ENCODE assay signal across 8 cellular contexts in the genomic region with DNA sequence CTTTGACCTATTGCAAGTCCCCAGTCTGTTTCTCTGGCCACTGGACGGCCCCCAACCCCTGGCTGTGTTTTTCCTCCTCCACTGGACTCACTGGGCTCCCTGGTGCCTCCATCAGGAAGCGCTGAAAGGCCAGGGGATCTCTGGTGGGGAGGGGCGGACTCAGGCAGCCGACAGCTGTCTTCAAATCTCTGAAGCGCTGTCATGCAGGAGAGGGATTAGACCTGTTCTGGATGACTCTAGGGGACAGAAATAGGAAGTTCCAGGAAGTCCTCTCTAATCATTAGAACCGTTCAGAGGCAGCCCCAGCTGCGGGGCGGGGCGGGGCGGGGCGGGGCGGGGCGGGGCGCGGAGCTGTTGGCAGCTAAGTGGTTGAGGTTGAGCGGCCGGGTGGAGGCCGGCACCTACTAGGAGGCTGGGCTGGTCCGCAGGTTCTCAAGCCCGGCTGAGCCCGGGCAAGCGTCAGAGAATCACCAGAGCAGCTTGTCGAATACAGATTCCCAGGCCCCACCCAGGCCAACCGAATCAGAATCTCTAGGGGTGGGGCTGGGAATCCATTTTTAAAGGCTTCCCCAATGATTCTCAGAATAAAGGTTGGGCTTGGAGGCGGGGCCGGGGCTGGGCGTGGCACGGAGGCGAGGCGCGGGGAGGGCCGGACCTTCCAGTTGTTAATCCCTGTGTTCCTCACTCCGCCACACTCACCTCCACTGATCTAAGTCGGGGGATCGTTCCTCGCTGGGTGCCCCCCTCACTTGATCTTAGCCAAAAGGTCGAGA. TPM values are rescaled to one million over a fixed set of nuclear protein-coding genes. Genes with fewer than 3 reads are reported as not detected.
DNase-seq lines count a peak whose midpoint lies in the region; ATAC-seq, FAIRE-seq and TF ChIP-seq lines count a peak whose summit lies in the region.

No MANE protein-coding gene starts in this region.

- no peak overlapping the region for H3K23ac ChIP-seq in H1 (ENCODE audit: insufficient read length)

- no peak overlapping the region for H4K5ac ChIP-seq in H1 (ENCODE audit: insufficient read length, low read depth, low read length)

- H2BK20ac ChIP-seq in H1 (ENCODE audit: low read length): no peak overlapping the region

- no peak overlapping the region for H2BK15ac ChIP-seq in H1 (ENCODE audit: low read length)

- peak overlapping the region; percentile 68; the same call in 1 of the 2 replicates for H2AFZ ChIP-seq in H1 (ENCODE audit: low read length)

- H4K8ac ChIP-seq in H1 (ENCODE audit: extremely low read depth, insufficient read depth, low read length): no peak overlapping the region; the same call in 1 of the 2 replicates

- H3K4ac ChIP-seq in H1 (replicated peaks; ENCODE audit: insufficient read length, low read depth, low read length): no peak overlapping the region

- H3K9me3 ChIP-seq in H1 (ENCODE audit: insufficient read depth in 2 of 2, low read depth in 1 of 2, low read length in 1 of 2): no peaks in the 10 kb centered on the region
- no peaks in the 10 kb centered on the region for H3K9me3 ChIP-seq in mesodermal cell (ENCODE audit: control insufficient read depth, low read length)

- H2BK12ac ChIP-seq in H1 (ENCODE audit: low read depth, low read length): no peak overlapping the region; the same call in 1 of the 2 replicates

- no peak overlapping the region for H3K14ac ChIP-seq in H1 (ENCODE audit: insufficient read length)

- H4K91ac ChIP-seq in H1 (replicated peaks; ENCODE audit: insufficient read length, low read length): no peak overlapping the region

- H3K27me3 ChIP-seq in H1 (replicated peaks in 1 of 4; ENCODE audit: control insufficient read depth in 3 of 4, extremely low read depth in 1 of 4, insufficient read depth in 3 of 4, low read length in 3 of 4): peaks cover 0 to 12% (median 7%) of the 10 kb centered on the region in 4 experiments; a peak in 6 of 7 replicates

- no peak overlapping the region for H3K9ac ChIP-seq in H1 (replicated peaks in 1 of 4; ENCODE audit: extremely low read depth in 1 of 4, low read depth in 3 of 4, low read length in 3 of 4)

- DNase-seq in A172 (ENCODE audit: low spot score) (peak; percentile 76), NCI-H345 (lab: John Stamatoyannopoulos, UW) (peak; percentile 93), H1 (ENCODE audit: low read depth in 1 of 2, low spot score in 2 of 2) (peak in 1 of 2 experiments; percentile 91)
- peak; percentile 76 for DNase-seq in activated CD4-positive, alpha-beta T cell treated with anti-CD3 and anti-CD28 coated beads, Interleukin-2, amount 10 ng/mL, durations not matched to agents 7 days and 5 days
- peak; percentile 15 for DNase-seq in stimulated activated CD8-positive, alpha-beta memory T cell treated with anti-CD3 and anti-CD28 coated beads, Interleukin-7, amount 100 ng/mL, for 4 hours (ENCODE audit: low read depth in 2 of 2)

- no peak for TF ChIP-seq POLR2A in H1 (IDR thresholded peaks at IDR 0.05; ENCODE audit: control extremely low read depth in 1 of 2, low read depth in 2 of 2, low read length in 2 of 2)

- H3K56ac ChIP-seq in H1 (replicated peaks; ENCODE audit: insufficient read length, low read depth, low read length): peak overlapping the region; percentile 22

- H3K36me3 ChIP-seq in H1 (ENCODE audit: control insufficient read depth in 2 of 4, insufficient read depth in 4 of 4, low read length in 3 of 4) (no peaks in the 10 kb centered on the region), mesodermal cell (ENCODE audit: control insufficient read depth, insufficient read depth, low read length) (peaks cover 3% of the 10 kb centered on the region)

- no peaks in the 10 kb centered on the region for H3K79me2 ChIP-seq in H1 (ENCODE audit: control insufficient read depth in 1 of 2, insufficient read depth in 2 of 2, low read length in 2 of 2)

- H3K18ac ChIP-seq in H1 (ENCODE audit: extremely low read depth, low read length): peak overlapping the region; percentile 42; the same call in 1 of the 2 replicates

- H3K4me1 ChIP-seq in H1 (replicated peaks in 1 of 4; ENCODE audit: control insufficient read depth in 3 of 4, insufficient read depth in 4 of 4, low read length in 3 of 4) (peaks cover 0 to 5% (median 2%) of the 10 kb centered on the region in 4 experiments; a peak in 4 of 7 replicates), mesodermal cell (ENCODE audit: control insufficient read depth, insufficient read depth, low read length, poor library complexity, severe bottlenecking) (peaks cover 11% of the 10 kb centered on the region)

- H3K79me1 ChIP-seq in H1 (ENCODE audit: low read depth, low read length): no peaks in the 10 kb centered on the region

- POLR2A ChIA-PET in activated CD4-positive, alpha-beta T cell treated with anti-CD3 and anti-CD28 coated beads, Interleukin-2, amount 10 ng/mL, durations not matched to agents 7 days and 5 days (lab: Charles Lee): no interaction called here
- POLR2A ChIA-PET in H1 (lab: Charles Lee; ENCODE audit: partially characterized antibody): interaction anchor here (0.9 to 5.4 kb wide), 11 partner anchors 9 to 93 kb away, joined by 3 to 30 read pairs (median 8); a partner anchor contains a TSS

- H2BK120ac ChIP-seq in H1 (replicated peaks; ENCODE audit: low read depth, low read length): no peak overlapping the region

- peak overlapping the region; percentile 77 for H3K27ac Mint-ChIP-seq in activated CD4-positive, alpha-beta T cell treated with anti-CD3 and anti-CD28 coated beads, Interleukin-2, amount 10 ng/mL, durations not matched to agents 7 days and 5 days

- no peaks in the 10 kb centered on the region for H3K9me3 Mint-ChIP-seq in activated CD4-positive, alpha-beta T cell treated with anti-CD3 and anti-CD28 coated beads, Interleukin-2, amount 10 ng/mL, durations not matched to agents 7 days and 5 days

- peaks cover 10% of the 10 kb centered on the region for H3K36me3 Mint-ChIP-seq in activated CD4-positive, alpha-beta T cell treated with anti-CD3 and anti-CD28 coated beads, Interleukin-2, amount 10 ng/mL, durations not matched to agents 7 days and 5 days (ENCODE audit: low read depth)

- H3K4me1 Mint-ChIP-seq in activated CD4-positive, alpha-beta T cell treated with anti-CD3 and anti-CD28 coated beads, Interleukin-2, amount 10 ng/mL, durations not matched to agents 7 days and 5 days: peaks cover 34% of the 10 kb centered on the region

- no peak for FAIRE-seq in H1 (lab: Jason Lieb, UNC)

- ATAC-seq in GM18858 (IDR thresholded peaks at IDR 0.05; ENCODE audit: unreplicated experiment) (peak; percentile 33), HG03095 (IDR thresholded peaks at IDR 0.05; ENCODE audit: unreplicated experiment) (peak; percentile 47)

- no peaks in the 10 kb centered on the region for H4K20me1 ChIP-seq in H1 (replicated peaks in 1 of 2; ENCODE audit: control insufficient read depth in 1 of 2, insufficient read depth in 2 of 2, low read length in 2 of 2)

- no peak overlapping the region for H2BK5ac ChIP-seq in H1 (ENCODE audit: low read depth, low read length)

- no peak for TF ChIP-seq EP300 in H1 (IDR thresholded peaks at IDR 0.05; ENCODE audit: borderline replicate concordance in 1 of 2, low read depth in 2 of 2, low read length in 2 of 2)

- 6% methylated on average over 22 of the region's 37 CpGs; no CpG with 5 or more reads in 1 of the 2 experiments for WGBS in H1 (ENCODE audit: extremely low coverage in 1 of 2, insufficient coverage in 1 of 2, insufficient read length in 1 of 2, insufficient replicate concordance in 2 of 2, low coverage in 1 of 2, low lambda C conversion rate in 2 of 2, missing lambda C conversion rate in 1 of 2), 2 experiments
- WGBS in mesodermal cell (ENCODE audit: insufficient coverage in 2 of 2), 2 experiments: 3% methylated on average over 18 to 20 of the region's 37 CpGs

- H3K27ac ChIP-seq in H1 (ENCODE audit: low read depth, low read length) (no peak overlapping the region), mesodermal cell (ENCODE audit: low read depth, low read length, severe bottlenecking) (no peak overlapping the region)

- peak overlapping the region; percentile 72 for H3K4me3 Mint-ChIP-seq in activated CD4-positive, alpha-beta T cell treated with anti-CD3 and anti-CD28 coated beads, Interleukin-2, amount 10 ng/mL, durations not matched to agents 7 days and 5 days

- TF ChIP-seq RAD21 in H1 (IDR thresholded peaks at IDR 0.05 in 1 of 2, conservative IDR thresholded peaks at IDR 0.05 in 1 of 2; ENCODE audit: low read depth in 2 of 2, low read length in 2 of 2): 0 out of 4 replicates have a peak, but pooled peaks of 1 of the 2 experiments have one; percentile 4

- no peak overlapping the region for H2AK5ac ChIP-seq in H1 (ENCODE audit: low read depth, low read length)

- peak overlapping the region; percentile 61 to 91 for H3K4me2 ChIP-seq in H1 (ENCODE audit: insufficient read depth in 1 of 2, low read depth in 2 of 2, low read length in 2 of 2)

- H3K23me2 ChIP-seq in H1 (ENCODE audit: low read depth, low read length): peaks cover 9% of the 10 kb centered on the region; the same call in 1 of the 2 replicates

- H3K4me3 ChIP-seq in H1 (ENCODE audit: extremely low read depth in 1 of 4, insufficient read depth in 2 of 4, low read depth in 3 of 4, low read length in 4 of 4) (peak overlapping the region; percentile 31 to 65 (median 42); a peak in 7 of 8 replicates), mesodermal cell (ENCODE audit: extremely low read depth, insufficient read depth, low read length, poor library complexity, severe bottlenecking) (peak overlapping the region; percentile 16)

- peaks cover 28% of the 10 kb centered on the region for H3K27me3 Mint-ChIP-seq in activated CD4-positive, alpha-beta T cell treated with anti-CD3 and anti-CD28 coated beads, Interleukin-2, amount 10 ng/mL, durations not matched to agents 7 days and 5 days

- TF ChIP-seq CTCF in H1 (IDR thresholded peaks at IDR 0.05; ENCODE audit: control extremely low read depth in 1 of 3, insufficient read depth in 1 of 3, low read depth in 1 of 3, low read length in 3 of 3): peak in 1 of 3 experiments; percentile 5; a peak in 1 of 4 replicates

- CTCF ChIA-PET in activated CD4-positive, alpha-beta T cell treated with anti-CD3 and anti-CD28 coated beads, Interleukin-2, amount 10 ng/mL, durations not matched to agents 7 days and 5 days (lab: Charles Lee): interaction anchor here (1.2 to 9.8 kb wide), 10 partner anchors 11 to 79 kb away, joined by 3 to 156 read pairs (median 22); a partner anchor contains a TSS
- CTCF ChIA-PET in H1 (lab: Charles Lee; ENCODE audit: partially characterized antibody): interaction anchor here (0.7 to 16.7 kb wide), 36 partner anchors 8 to 413 kb away, joined by 3 to 445 read pairs (median 6); a partner anchor contains a TSS

RNA-seq across cellular contexts. Expression of a gene that starts 11.4 kb away (rescaled TPM):
- 96.2 and 133 TPM in 2 replicates for total RNA-seq in A172 (2014; rRNA removed; shearing (Covaris generic))
- total RNA-seq in activated CD4-positive, alpha-beta T cell treated with anti-CD3 and anti-CD28 coated beads, Interleukin-2, amount 10 ng/mL, durations not matched to agents 7 days and 5 days: 10 to 100 TPM; 12.1 to 18.8 TPM
- total RNA-seq in H1 (2021; fragmentation: NEBNext Ultra II Directional; extraction: Animal tissue kit (Norgen Biotek cat#: 25700)): 27.5 and 27.7 TPM in 2 replicates
- polyA plus RNA-seq in H1 (2011; rRNA removed): 25.5 and 42.8 TPM in 2 replicates
- polyA plus RNA-seq in H1 (2011; cell fraction: cytosol; rRNA removed): 54.2 TPM
- 49.9 TPM for polyA plus RNA-seq in H1 (2011; cell fraction: nucleus; rRNA removed)
- polyA plus RNA-seq in H1 (2012, experiment 1 of 2): 20.2 to 38.8 TPM (median 34.1 TPM) in 4 replicates
- polyA plus RNA-seq in H1 (2012, experiment 2 of 2): 27.9 TPM
- 10.0 TPM for polyA plus RNA-seq in H1 (2013, experiment 1 of 2)
- 11.0 TPM for polyA plus RNA-seq in H1 (2013, experiment 2 of 2)
- polyA minus RNA-seq in H1 (2011; rRNA and poly(A)+ RNA removed): 10.2 and 11.8 TPM in 2 replicates
- 26.1 TPM for polyA minus RNA-seq in H1 (2011; cell fraction: cytosol; rRNA and poly(A)+ RNA removed)
- 40.8 TPM for polyA minus RNA-seq in H1 (2011; cell fraction: nucleus; rRNA and poly(A)+ RNA removed)
- 71.4 TPM for polyA plus RNA-seq in mesodermal cell (2013, experiment 1 of 2)
- 50.9 TPM for polyA plus RNA-seq in mesodermal cell (2013, experiment 2 of 2)

RNA-seq across cellular contexts. Expression of a gene that starts 26.5 kb away (rescaled TPM):
- 573 and 611 TPM in 2 replicates for total RNA-seq in A172 (2014; rRNA removed; shearing (Covaris generic))
- total RNA-seq in activated CD4-positive, alpha-beta T cell treated with anti-CD3 and anti-CD28 coated beads, Interleukin-2, amount 10 ng/mL, durations not matched to agents 7 days and 5 days: 10 to 100 TPM; 82.4 to 83.4 TPM
- total RNA-seq in H1 (2021; fragmentation: NEBNext Ultra II Directional; extraction: Animal tissue kit (Norgen Biotek cat#: 25700)): 22.3 and 24.1 TPM in 2 replicates
- 13.2 and 14.2 TPM in 2 replicates for polyA plus RNA-seq in H1 (2011; rRNA removed)
- 13.4 TPM for polyA plus RNA-seq in H1 (2011; cell fraction: cytosol; rRNA removed)
- 14.7 TPM for polyA plus RNA-seq in H1 (2011; cell fraction: nucleus; rRNA removed)
- 12.4 to 15.0 TPM (median 13.8 TPM) in 4 replicates for polyA plus RNA-seq in H1 (2012, experiment 1 of 2)
- polyA plus RNA-seq in H1 (2012, experiment 2 of 2): 20.3 TPM
- 15.9 TPM for polyA plus RNA-seq in H1 (2013, experiment 1 of 2)
- polyA plus RNA-seq in H1 (2013, experiment 2 of 2): 15.4 TPM
- polyA minus RNA-seq in H1 (2011; rRNA and poly(A)+ RNA removed): 10.5 and 12.6 TPM in 2 replicates
- 9.5 TPM for polyA minus RNA-seq in H1 (2011; cell fraction: cytosol; rRNA and poly(A)+ RNA removed)
- polyA minus RNA-seq in H1 (2011; cell fraction: nucleus; rRNA and poly(A)+ RNA removed): 9.3 TPM
- 73.2 TPM for polyA plus RNA-seq in mesodermal cell (2013, experiment 1 of 2)
- 56.8 TPM for polyA plus RNA-seq in mesodermal cell (2013, experiment 2 of 2)

RNA-seq across cellular contexts. Expression of a gene that starts 58.5 kb away (rescaled TPM):
- 29.7 and 40.3 TPM in 2 replicates for total RNA-seq in A172 (2014; rRNA removed; shearing (Covaris generic))
- 1 to 10 TPM; 2.0 to 2.7 TPM for total RNA-seq in activated CD4-positive, alpha-beta T cell treated with anti-CD3 and anti-CD28 coated beads, Interleukin-2, amount 10 ng/mL, durations not matched to agents 7 days and 5 days
- total RNA-seq in H1 (2021; fragmentation: NEBNext Ultra II Directional; extraction: Animal tissue kit (Norgen Biotek cat#: 25700)): 42.7 and 43.6 TPM in 2 replicates
- polyA plus RNA-seq in H1 (2011; rRNA removed): 9.9 and 12.2 TPM in 2 replicates
- polyA plus RNA-seq in H1 (2011; cell fraction: cytosol; rRNA removed): 6.1 TPM
- polyA plus RNA-seq in H1 (2011; cell fraction: nucleus; rRNA removed): 21.8 TPM
- 18.4 to 24.2 TPM (median 23.3 TPM) in 4 replicates for polyA plus RNA-seq in H1 (2012, experiment 1 of 2)
- 6.4 TPM for polyA plus RNA-seq in H1 (2012, experiment 2 of 2)
- polyA plus RNA-seq in H1 (2013, experiment 1 of 2): 16.4 TPM
- polyA plus RNA-seq in H1 (2013, experiment 2 of 2): 14.6 TPM
- polyA minus RNA-seq in H1 (2011; rRNA and poly(A)+ RNA removed): 23.8 and 26.1 TPM in 2 replicates
- polyA minus RNA-seq in H1 (2011; cell fraction: cytosol; rRNA and poly(A)+ RNA removed): 24.7 TPM
- 27.6 TPM for polyA minus RNA-seq in H1 (2011; cell fraction: nucleus; rRNA and poly(A)+ RNA removed)
- 56.2 TPM for polyA plus RNA-seq in mesodermal cell (2013, experiment 1 of 2)
- polyA plus RNA-seq in mesodermal cell (2013, experiment 2 of 2): 48.2 TPM

RNA-seq across cellular contexts. Expression of a gene that starts 58.9 kb away (rescaled TPM):
- not detected in 2 replicates for total RNA-seq in A172 (2014; rRNA removed; shearing (Covaris generic))
- not detected for total RNA-seq in activated CD4-positive, alpha-beta T cell treated with anti-CD3 and anti-CD28 coated beads, Interleukin-2, amount 10 ng/mL, durations not matched to agents 7 days and 5 days
- 0.29 and 0.50 TPM in 2 replicates for total RNA-seq in H1 (2021; fragmentation: NEBNext Ultra II Directional; extraction: Animal tissue kit (Norgen Biotek cat#: 25700))
- 0.46 and 1.0 TPM in 2 replicates for polyA plus RNA-seq in H1 (2011; rRNA removed)
- 1.5 TPM for polyA plus RNA-seq in H1 (2011; cell fraction: cytosol; rRNA removed)
- polyA plus RNA-seq in H1 (2011; cell fraction: nucleus; rRNA removed): 0.81 TPM
- 0.54 to 1.4 TPM (median 1.1 TPM) in 4 replicates for polyA plus RNA-seq in H1 (2012, experiment 1 of 2)
- 0.97 TPM for polyA plus RNA-seq in H1 (2012, experiment 2 of 2)
- polyA plus RNA-seq in H1 (2013, experiment 1 of 2): 0.18 TPM
- 0.20 TPM for polyA plus RNA-seq in H1 (2013, experiment 2 of 2)
- 0.28 and 0.34 TPM in 2 replicates for polyA minus RNA-seq in H1 (2011; rRNA and poly(A)+ RNA removed)
- not detected for polyA minus RNA-seq in H1 (2011; cell fraction: cytosol; rRNA and poly(A)+ RNA removed)
- polyA minus RNA-seq in H1 (2011; cell fraction: nucleus; rRNA and poly(A)+ RNA removed): not detected
- 19.4 TPM for polyA plus RNA-seq in mesodermal cell (2013, experiment 1 of 2)
- polyA plus RNA-seq in mesodermal cell (2013, experiment 2 of 2): 25.0 TPM
